In the genomic region with DNA sequence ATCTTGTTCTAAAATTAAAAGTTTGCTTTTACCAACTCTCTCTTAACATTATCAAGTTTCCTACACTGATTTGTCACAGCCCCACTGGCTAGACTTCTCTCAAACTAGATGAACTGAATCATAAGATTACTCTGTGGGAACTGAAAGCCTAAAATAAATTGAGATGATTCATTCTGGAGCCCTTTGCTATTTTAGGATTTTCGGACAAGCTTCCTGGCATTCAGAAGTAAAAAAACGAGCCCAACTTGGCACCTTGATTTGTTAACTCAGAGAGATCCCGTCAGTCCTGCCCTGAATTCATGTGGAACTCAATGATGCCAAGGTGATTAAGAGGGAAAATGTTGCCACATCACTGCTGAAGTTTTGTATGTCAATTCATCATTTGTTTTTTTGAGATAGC, we compare ENCODE assay signal across 16 cellular contexts.
DNase-seq lines count a peak whose midpoint lies in the region; ATAC-seq and TF ChIP-seq lines count a peak whose summit lies in the region.
"Had no signal": no experiment of that assay in that cellular context is flagged by ENCODE, and none has a peak within 500 bp of the region (broad histone marks: within the 10 kb centered on the region; RNA-seq: fewer than 3 reads in every experiment).

No MANE protein-coding gene starts in this region.

- H3K27me3 ChIP-seq in heart left ventricle: no peaks in the 10 kb centered on the region
- H3K27me3 ChIP-seq in tibial artery: no peaks in the 10 kb centered on the region
- H3K27me3 ChIP-seq: SJCRH30, stomach had no signal

- ATAC-seq in heart left ventricle (peak; percentile 73 to 93 (median 89)), Right ventricle myocardium superior (ENCODE audit: poor library complexity) (no peak)
- ATAC-seq: A549, HCT116 had no signal

- DNase-seq in heart left ventricle: peak in 2 of 5 donors; percentile 7 to 27
- no peak for DNase-seq in Right ventricle myocardium superior
- peak; percentile 1 for DNase-seq in astrocyte of the cerebellum (ENCODE audit: low read depth)
- peak; percentile 59 for DNase-seq in inferior parietal cortex (ENCODE audit: extremely low spot score)
- no peak for DNase-seq in tibial artery
- DNase-seq in hippocampal formation (lab: John Stamatoyannopoulos, UW): no peak
- no peak for DNase-seq in NOMO-1 treated with dmso at 0.1 percent for 144 hours (lab: John Stamatoyannopoulos, UW; ENCODE audit: unreplicated experiment)
- DNase-seq in cerebellum (ENCODE audit: low spot score): no peak
- DNase-seq: activated CD4-positive, alpha-beta memory T cell treated with anti-CD3 and anti-CD28 coated beads for 36 hours; endodermal cell; NCI-H2029; SJCRH30; stomach had no signal

- H3K36me3 ChIP-seq in heart left ventricle: no peaks in the 10 kb centered on the region
- H3K36me3 ChIP-seq in tibial artery: no peaks in the 10 kb centered on the region
- H3K36me3 ChIP-seq: SJCRH30, stomach had no signal

- peaks cover 0 to 12% (median 8%) of the 10 kb centered on the region in 12 donors for H3K4me1 ChIP-seq in heart left ventricle
- peaks cover 0 to 21% (median 9%) of the 10 kb centered on the region in 4 donors for H3K4me1 ChIP-seq in tibial artery
- H3K4me1 ChIP-seq: A549, SJCRH30 had no signal

- H3K9me3 ChIP-seq in heart left ventricle: no peaks in the 10 kb centered on the region
- no peaks in the 10 kb centered on the region for H3K9me3 ChIP-seq in tibial artery
- H3K9me3 ChIP-seq: A549, SJCRH30, stomach had no signal

- in situ Hi-C loops in astrocyte of the cerebellum (cut with HindIII; ENCODE audit: low sequenced_read_pairs): no loop called here

- no peak overlapping the region for H3K4me3 ChIP-seq in heart left ventricle
- H3K4me3 ChIP-seq in astrocyte of the cerebellum (ENCODE audit: low read depth, low read length): no peak overlapping the region
- H3K4me3 ChIP-seq in tibial artery: no peak overlapping the region
- H3K4me3 ChIP-seq: A549, SJCRH30, skin epidermis, stomach had no signal

- no peak for TF ChIP-seq POLR2A in heart left ventricle (IDR thresholded peaks at IDR 0.05)

- TF ChIP-seq CTCF in heart left ventricle (IDR thresholded peaks at IDR 0.05): no peak
- no peak for TF ChIP-seq CTCF in astrocyte of the cerebellum (IDR thresholded peaks at IDR 0.05; ENCODE audit: low read depth, low read length, missing control alignments)
- no peak for TF ChIP-seq CTCF in tibial artery (IDR thresholded peaks at IDR 0.05)

- peak overlapping the region in 7 of 12 donors; percentile 16 to 67 (median 64) for H3K27ac ChIP-seq in heart left ventricle
- H3K27ac ChIP-seq in tibial artery: peak overlapping the region; percentile 41 to 57
- H3K27ac ChIP-seq: A549, SJCRH30, skin epidermis, stomach had no signal

- intact Hi-C loops in heart left ventricle (cut with DNase I): no loop called here
- intact Hi-C loops in Right ventricle myocardium superior (cut with DNase I): no loop called here
- intact Hi-C loops in tibial artery (cut with DNase I; ENCODE audit: low total_unique reads): no loop called here

- WGBS in heart left ventricle, 4 donors: 9 to 19% (median 14%) methylated on average over 3 of the region's 3 CpGs

Comparison
In these comparisons a context has a peak if more than half of its experiments do, and no peak if none do; other contexts are left out.
1. DNase-seq: peak in astrocyte of the cerebellum (single experiment) and inferior parietal cortex (single experiment); none in Right ventricle myocardium superior (single experiment), tibial artery (0 of 2), hippocampal formation (0 of 2), NOMO-1 treated with dmso at 0.1 percent for 144 hours (single experiment) and cerebellum (single experiment).